ENCODE assay signal across 1 cellular context in the genomic region with DNA sequence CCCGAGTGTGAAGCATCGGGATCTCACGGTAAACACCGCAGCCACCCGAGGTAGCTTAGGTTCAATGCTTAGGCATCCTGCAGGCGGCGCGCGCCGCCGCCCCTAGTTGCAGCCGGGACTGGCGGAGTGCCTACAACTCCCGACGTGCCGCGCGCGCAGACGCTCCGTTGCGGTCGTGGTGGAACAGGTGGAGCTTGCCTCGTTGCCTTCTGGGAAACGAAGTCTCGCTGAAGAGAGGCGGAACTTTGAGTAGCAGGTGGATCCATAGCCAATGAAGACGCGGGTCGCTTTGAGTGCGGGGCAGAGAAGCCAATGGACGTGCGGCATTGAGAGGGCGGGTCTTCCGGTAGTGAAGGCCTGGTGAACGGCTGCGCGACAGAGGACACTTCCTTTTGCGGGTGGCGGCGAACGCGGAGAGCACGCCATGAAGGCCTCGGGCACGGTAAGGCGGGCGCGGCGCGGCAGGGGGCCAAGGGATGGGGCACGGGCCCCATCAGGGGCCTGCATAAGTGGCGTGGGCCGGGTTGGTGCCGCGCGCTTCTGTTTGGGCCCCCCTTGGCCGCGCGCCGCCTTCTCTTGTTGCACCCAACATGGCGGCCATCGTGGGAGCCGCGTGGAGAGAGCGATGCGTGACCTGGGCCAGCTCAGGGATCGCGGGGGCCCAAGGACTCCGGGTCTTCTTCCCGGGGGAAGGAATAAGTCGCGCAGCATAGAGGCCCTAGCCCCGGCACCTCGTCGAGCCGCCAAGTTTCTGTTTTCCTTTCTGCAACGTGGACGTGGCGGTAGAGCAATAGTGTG.
TF ChIP-seq lines count a peak whose summit lies in the region.

Gene RPL18A (plus strand): TSS at position 378 of the 798 bp plus-strand sequence. CDS start 47 bp downstream, at position 425.

TF ChIP-seq in HEK293, 187 proteins besides CTCF, POLR2A, EP300 and RAD21 (continued from another document and continues in another):
- TF ChIP-seq, protein P1, sequence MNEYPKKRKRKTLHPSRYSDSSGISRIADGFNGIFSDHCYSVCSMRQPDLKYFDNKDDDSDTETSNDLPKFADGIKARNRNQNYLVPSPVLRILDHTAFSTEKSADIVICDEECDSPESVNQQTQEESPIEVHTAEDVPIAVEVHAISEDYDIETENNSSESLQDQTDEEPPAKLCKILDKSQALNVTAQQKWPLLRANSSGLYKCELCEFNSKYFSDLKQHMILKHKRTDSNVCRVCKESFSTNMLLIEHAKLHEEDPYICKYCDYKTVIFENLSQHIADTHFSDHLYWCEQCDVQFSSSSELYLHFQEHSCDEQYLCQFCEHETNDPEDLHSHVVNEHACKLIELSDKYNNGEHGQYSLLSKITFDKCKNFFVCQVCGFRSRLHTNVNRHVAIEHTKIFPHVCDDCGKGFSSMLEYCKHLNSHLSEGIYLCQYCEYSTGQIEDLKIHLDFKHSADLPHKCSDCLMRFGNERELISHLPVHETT (tag by site-specific recombination; IDR thresholded peaks at IDR 0.05): no peak
- TF ChIP-seq ZNF837 (tag by site-specific recombination; IDR thresholded peaks at IDR 0.05) (no peak), ZNF571 (tag by site-specific recombination; IDR thresholded peaks at IDR 0.05) (no peak), WT1 (tag by site-specific recombination; IDR thresholded peaks at IDR 0.05) (no peak), ZNF404 (tag by site-specific recombination; IDR thresholded peaks at IDR 0.05) (no peak), ZBTB11 (tag by site-specific recombination; conservative IDR thresholded peaks at IDR 0.05; ENCODE audit: low read depth) (peak; percentile 85), ZNF514 (tag by site-specific recombination; IDR thresholded peaks at IDR 0.05) (no peak), ZSCAN5A (tag by site-specific recombination; IDR thresholded peaks at IDR 0.05) (no peak), ZNF624 (tag by site-specific recombination; IDR thresholded peaks at IDR 0.05) (no peak), YY1 (tag by site-specific recombination; IDR thresholded peaks at IDR 0.05) (peak; percentile 93), ZFP41 (tag by site-specific recombination; IDR thresholded peaks at IDR 0.05; ENCODE audit: borderline replicate concordance) (no peak), ELK4 (IDR thresholded peaks at IDR 0.05; ENCODE audit: borderline replicate concordance, low read depth, low read length) (no peak), ZNF391 (tag by site-specific recombination; IDR thresholded peaks at IDR 0.05; ENCODE audit: borderline replicate concordance, low read depth) (0 out of 2 replicates have a peak, but pooled peaks have one; percentile 23), ZNF24 (tag by site-specific recombination; IDR thresholded peaks at IDR 0.05) (0 out of 2 replicates have a peak, but pooled peaks have one; percentile 13), SP2 (tag by site-specific recombination; IDR thresholded peaks at IDR 0.05) (peak; percentile 99), ZNF530 (tag by site-specific recombination; IDR thresholded peaks at IDR 0.05; ENCODE audit: low read depth) (no peak), ZNF776 (tag by site-specific recombination; IDR thresholded peaks at IDR 0.05; ENCODE audit: borderline replicate concordance) (no peak), ZNF707 (tag by site-specific recombination; IDR thresholded peaks at IDR 0.05) (no peak), BCL11B (tag by site-specific recombination; IDR thresholded peaks at IDR 0.05; ENCODE audit: low read depth) (no peak), ZNF48 (tag by site-specific recombination; IDR thresholded peaks at IDR 0.05) (no peak), OSR2 (tag by site-specific recombination; IDR thresholded peaks at IDR 0.05) (no peak), ZNF214 (tag by site-specific recombination; IDR thresholded peaks at IDR 0.05; ENCODE audit: borderline replicate concordance) (no peak), ZNF791 (tag by site-specific recombination; IDR thresholded peaks at IDR 0.05) (no peak), MYNN (tag by site-specific recombination; IDR thresholded peaks at IDR 0.05; ENCODE audit: borderline replicate concordance) (no peak), ZNF221 (tag by site-specific recombination; IDR thresholded peaks at IDR 0.05; ENCODE audit: borderline replicate concordance) (no peak), ZNF157 (tag by site-specific recombination; IDR thresholded peaks at IDR 0.05) (no peak), ZNF792 (tag by site-specific recombination; IDR thresholded peaks at IDR 0.05) (no peak), ZNF600 (tag by site-specific recombination; IDR thresholded peaks at IDR 0.05) (no peak), ZSCAN16 (tag by site-specific recombination; IDR thresholded peaks at IDR 0.05) (no peak), KLF9 (tag by site-specific recombination; IDR thresholded peaks at IDR 0.05; ENCODE audit: low read depth) (0 out of 2 replicates have a peak, but pooled peaks have one; percentile 26)
- TF ChIP-seq, protein P2, sequence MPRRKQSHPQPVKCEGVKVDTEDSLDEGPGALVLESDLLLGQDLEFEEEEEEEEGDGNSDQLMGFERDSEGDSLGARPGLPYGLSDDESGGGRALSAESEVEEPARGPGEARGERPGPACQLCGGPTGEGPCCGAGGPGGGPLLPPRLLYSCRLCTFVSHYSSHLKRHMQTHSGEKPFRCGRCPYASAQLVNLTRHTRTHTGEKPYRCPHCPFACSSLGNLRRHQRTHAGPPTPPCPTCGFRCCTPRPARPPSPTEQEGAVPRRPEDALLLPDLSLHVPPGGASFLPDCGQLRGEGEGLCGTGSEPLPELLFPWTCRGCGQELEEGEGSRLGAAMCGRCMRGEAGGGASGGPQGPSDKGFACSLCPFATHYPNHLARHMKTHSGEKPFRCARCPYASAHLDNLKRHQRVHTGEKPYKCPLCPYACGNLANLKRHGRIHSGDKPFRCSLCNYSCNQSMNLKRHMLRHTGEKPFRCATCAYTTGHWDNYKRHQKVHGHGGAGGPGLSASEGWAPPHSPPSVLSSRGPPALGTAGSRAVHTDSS (tag by site-specific recombination; IDR thresholded peaks at IDR 0.05): no peak
- TF ChIP-seq, protein P3, sequence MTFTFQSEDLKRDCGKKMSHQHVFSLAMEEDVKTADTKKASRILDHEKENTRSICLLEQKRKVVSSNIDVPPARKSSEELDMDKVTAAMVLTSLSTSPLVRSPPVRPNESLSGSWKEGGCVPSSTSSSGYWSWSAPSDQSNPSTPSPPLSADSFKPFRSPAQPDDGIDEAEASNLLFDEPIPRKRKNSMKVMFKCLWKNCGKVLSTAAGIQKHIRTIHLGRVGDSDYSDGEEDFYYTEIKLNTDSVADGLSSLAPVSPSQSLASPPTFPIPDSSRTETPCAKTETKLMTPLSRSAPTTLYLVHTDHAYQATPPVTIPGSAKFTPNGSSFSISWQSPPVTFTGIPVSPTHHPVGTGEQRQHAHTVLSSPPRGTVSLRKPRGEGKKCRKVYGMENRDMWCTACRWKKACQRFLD (tag by site-specific recombination; IDR thresholded peaks at IDR 0.05): no peak
- TF ChIP-seq, protein P4, sequence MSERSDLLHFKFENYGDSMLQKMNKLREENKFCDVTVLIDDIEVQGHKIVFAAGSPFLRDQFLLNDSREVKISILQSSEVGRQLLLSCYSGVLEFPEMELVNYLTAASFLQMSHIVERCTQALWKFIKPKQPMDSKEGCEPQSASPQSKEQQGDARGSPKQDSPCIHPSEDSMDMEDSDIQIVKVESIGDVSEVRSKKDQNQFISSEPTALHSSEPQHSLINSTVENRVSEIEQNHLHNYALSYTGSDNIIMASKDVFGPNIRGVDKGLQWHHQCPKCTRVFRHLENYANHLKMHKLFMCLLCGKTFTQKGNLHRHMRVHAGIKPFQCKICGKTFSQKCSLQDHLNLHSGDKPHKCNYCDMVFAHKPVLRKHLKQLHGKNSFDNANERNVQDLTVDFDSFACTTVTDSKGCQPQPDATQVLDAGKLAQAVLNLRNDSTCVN (tag by site-specific recombination; optimal IDR thresholded peaks at IDR 0.05): peak; percentile 95
- TF ChIP-seq, protein P5, sequence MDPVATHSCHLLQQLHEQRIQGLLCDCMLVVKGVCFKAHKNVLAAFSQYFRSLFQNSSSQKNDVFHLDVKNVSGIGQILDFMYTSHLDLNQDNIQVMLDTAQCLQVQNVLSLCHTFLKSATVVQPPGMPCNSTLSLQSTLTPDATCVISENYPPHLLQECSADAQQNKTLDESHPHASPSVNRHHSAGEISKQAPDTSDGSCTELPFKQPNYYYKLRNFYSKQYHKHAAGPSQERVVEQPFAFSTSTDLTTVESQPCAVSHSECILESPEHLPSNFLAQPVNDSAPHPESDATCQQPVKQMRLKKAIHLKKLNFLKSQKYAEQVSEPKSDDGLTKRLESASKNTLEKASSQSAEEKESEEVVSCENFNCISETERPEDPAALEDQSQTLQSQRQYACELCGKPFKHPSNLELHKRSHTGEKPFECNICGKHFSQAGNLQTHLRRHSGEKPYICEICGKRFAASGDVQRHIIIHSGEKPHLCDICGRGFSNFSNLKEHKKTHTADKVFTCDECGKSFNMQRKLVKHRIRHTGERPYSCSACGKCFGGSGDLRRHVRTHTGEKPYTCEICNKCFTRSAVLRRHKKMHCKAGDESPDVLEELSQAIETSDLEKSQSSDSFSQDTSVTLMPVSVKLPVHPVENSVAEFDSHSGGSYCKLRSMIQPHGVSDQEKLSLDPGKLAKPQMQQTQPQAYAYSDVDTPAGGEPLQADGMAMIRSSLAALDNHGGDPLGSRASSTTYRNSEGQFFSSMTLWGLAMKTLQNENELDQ (tag by site-specific recombination; IDR thresholded peaks at IDR 0.05; ENCODE audit: low read depth): no peak
- TF ChIP-seq, protein P6, sequence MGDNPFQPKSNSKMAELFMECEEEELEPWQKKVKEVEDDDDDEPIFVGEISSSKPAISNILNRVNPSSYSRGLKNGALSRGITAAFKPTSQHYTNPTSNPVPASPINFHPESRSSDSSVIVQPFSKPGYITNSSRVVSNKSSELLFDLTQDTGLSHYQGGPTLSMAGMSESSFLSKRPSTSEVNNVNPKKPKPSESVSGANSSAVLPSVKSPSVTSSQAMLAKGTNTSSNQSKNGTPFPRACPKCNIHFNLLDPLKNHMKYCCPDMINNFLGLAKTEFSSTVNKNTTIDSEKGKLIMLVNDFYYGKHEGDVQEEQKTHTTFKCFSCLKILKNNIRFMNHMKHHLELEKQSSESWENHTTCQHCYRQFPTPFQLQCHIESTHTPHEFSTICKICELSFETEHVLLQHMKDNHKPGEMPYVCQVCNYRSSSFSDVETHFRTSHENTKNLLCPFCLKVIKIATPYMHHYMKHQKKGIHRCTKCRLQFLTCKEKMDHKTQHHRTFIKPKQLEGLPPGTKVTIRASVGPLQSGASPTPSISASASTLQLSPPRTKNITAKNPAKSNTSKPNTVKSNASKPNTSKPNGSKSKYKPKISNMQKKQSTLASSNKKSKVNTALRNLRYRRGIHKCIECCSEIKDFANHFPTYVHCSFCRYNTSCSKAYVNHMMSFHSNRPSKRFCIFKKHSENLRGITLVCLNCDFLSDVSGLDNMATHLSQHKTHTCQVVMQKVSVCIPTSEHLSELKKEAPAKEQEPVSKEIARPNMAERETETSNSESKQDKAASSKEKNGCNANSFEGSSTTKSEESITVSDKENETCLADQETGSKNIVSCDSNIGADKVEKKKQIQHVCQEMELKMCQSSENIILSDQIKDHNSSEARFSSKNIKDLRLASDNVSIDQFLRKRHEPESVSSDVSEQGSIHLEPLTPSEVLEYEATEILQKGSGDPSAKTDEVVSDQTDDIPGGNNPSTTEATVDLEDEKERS (tag by site-specific recombination; IDR thresholded peaks at IDR 0.05): no peak
